ENCODE assay signal across 1 cellular context in genomic region chr16:11254913-11255736, GRCh38.
TF ChIP-seq lines count a peak whose summit lies in the region.

No MANE protein-coding gene starts in this region.

TF ChIP-seq in HepG2, 621 proteins besides CTCF, POLR2A, EP300 and RAD21 (continued from another document and continues in another):
- peak; percentile 24; the same call in 1 of the 2 replicates for TF ChIP-seq ZHX2 (IDR thresholded peaks at IDR 0.05; ENCODE audit: low read depth)
- TF ChIP-seq ZHX2 (CRISPR knock-in tag; IDR thresholded peaks at IDR 0.05; ENCODE audit: borderline replicate concordance), result no peak
- TF ChIP-seq TFE3 (CRISPR knock-in tag; IDR thresholded peaks at IDR 0.05), result 0 out of 2 replicates have a peak, but pooled peaks have one; percentile 15
- peak; percentile 47; the same call in 1 of the 2 replicates for TF ChIP-seq REL (CRISPR knock-in tag; conservative IDR thresholded peaks at IDR 0.05)
- TF ChIP-seq ZNF776 (CRISPR knock-in tag; IDR thresholded peaks at IDR 0.05), result 0 out of 2 replicates have a peak, but pooled peaks have one; percentile 49
- no peak for TF ChIP-seq GPBP1L1 (CRISPR knock-in tag; IDR thresholded peaks at IDR 0.05)
- no peak; the same call in 1 of the 2 replicates for TF ChIP-seq MXD4 (CRISPR knock-in tag; IDR thresholded peaks at IDR 0.05)
- 0 out of 2 replicates have a peak, but pooled peaks have one; percentile 58 for TF ChIP-seq ZMYM3 (CRISPR knock-in tag; IDR thresholded peaks at IDR 0.05)
- peak; percentile 77; the same call in 1 of the 2 replicates for TF ChIP-seq ZNF274 (CRISPR knock-in tag; IDR thresholded peaks at IDR 0.05)
- peak; percentile 47; the same call in 1 of the 2 replicates for TF ChIP-seq ZNF839 (CRISPR knock-in tag; IDR thresholded peaks at IDR 0.05; ENCODE audit: borderline replicate concordance)
- 0 out of 2 replicates have a peak, but pooled peaks have one; percentile 12 for TF ChIP-seq MED13 (CRISPR knock-in tag; IDR thresholded peaks at IDR 0.05)
- peak; percentile 88 for TF ChIP-seq ZC3H13 (CRISPR knock-in tag; IDR thresholded peaks at IDR 0.05)
- peak; percentile 95 for TF ChIP-seq DNMT1 (CRISPR knock-in tag; IDR thresholded peaks at IDR 0.05)
- TF ChIP-seq MLLT10 (CRISPR knock-in tag; IDR thresholded peaks at IDR 0.05), result no peak
- 0 out of 2 replicates have a peak, but pooled peaks have one; percentile 82 for TF ChIP-seq PCBP1 (IDR thresholded peaks at IDR 0.05; ENCODE audit: borderline replicate concordance, low read depth, low read length)
- no peak for TF ChIP-seq POGZ (CRISPR knock-in tag; IDR thresholded peaks at IDR 0.05)
- peak; percentile 48; the same call in 1 of the 2 replicates for TF ChIP-seq ZNF777 (CRISPR knock-in tag; IDR thresholded peaks at IDR 0.05)
- TF ChIP-seq SRSF1 (optimal IDR thresholded peaks at IDR 0.05; ENCODE audit: low read depth, low read length), result peak; percentile 74
- peak; percentile 29; the same call in 1 of the 2 replicates for TF ChIP-seq RXRA (CRISPR knock-in tag; IDR thresholded peaks at IDR 0.05)
- TF ChIP-seq ADNP (CRISPR knock-in tag; IDR thresholded peaks at IDR 0.05), result 0 out of 2 replicates have a peak, but pooled peaks have one; percentile 6
- peak; percentile 84 for TF ChIP-seq ZBTB33 (CRISPR knock-in tag; IDR thresholded peaks at IDR 0.05)
- TF ChIP-seq ZNF605 (CRISPR knock-in tag; IDR thresholded peaks at IDR 0.05), result peak; percentile 24; the same call in 1 of the 2 replicates
- no peak for TF ChIP-seq E2F2 (CRISPR knock-in tag; IDR thresholded peaks at IDR 0.05; ENCODE audit: borderline replicate concordance)
- TF ChIP-seq CC2D1A (CRISPR knock-in tag; IDR thresholded peaks at IDR 0.05), result 0 out of 2 replicates have a peak, but pooled peaks have one; percentile 23
- no peak for TF ChIP-seq NONO (IDR thresholded peaks at IDR 0.05)
- 0 out of 2 replicates have a peak, but pooled peaks have one; percentile 17 for TF ChIP-seq NONO (CRISPR knock-in tag; conservative IDR thresholded peaks at IDR 0.05)
- no peak for TF ChIP-seq ZNF557 (CRISPR knock-in tag; IDR thresholded peaks at IDR 0.05)
- TF ChIP-seq CENPX (CRISPR knock-in tag; IDR thresholded peaks at IDR 0.05), result no peak
- TF ChIP-seq ZNF10 (CRISPR knock-in tag; IDR thresholded peaks at IDR 0.05; ENCODE audit: borderline replicate concordance, low read depth), result no peak
- TF ChIP-seq NRL (CRISPR knock-in tag; IDR thresholded peaks at IDR 0.05; ENCODE audit: borderline replicate concordance), result 0 out of 2 replicates have a peak, but pooled peaks have one; percentile 40
- TF ChIP-seq PITX1 (CRISPR knock-in tag; IDR thresholded peaks at IDR 0.05), result peak; percentile 36; the same call in 1 of the 2 replicates
- TF ChIP-seq HNRNPLL (IDR thresholded peaks at IDR 0.05; ENCODE audit: low read depth, low read length, poor library complexity, severe bottlenecking), result peak; percentile 10
- 0 out of 2 replicates have a peak, but pooled peaks have one; percentile 25 for TF ChIP-seq ZNF180 (CRISPR knock-in tag; IDR thresholded peaks at IDR 0.05; ENCODE audit: borderline replicate concordance, low read depth)
- no peak for TF ChIP-seq ZSCAN12 (CRISPR knock-in tag; IDR thresholded peaks at IDR 0.05)
- peak; percentile 80 for TF ChIP-seq POGK (CRISPR knock-in tag; conservative IDR thresholded peaks at IDR 0.05)
- TF ChIP-seq ZBTB4 (CRISPR knock-in tag; IDR thresholded peaks at IDR 0.05; ENCODE audit: borderline replicate concordance), result 0 out of 2 replicates have a peak, but pooled peaks have one; percentile 26
- TF ChIP-seq CHD4 (IDR thresholded peaks at IDR 0.05; ENCODE audit: borderline replicate concordance, low read length), result no peak
- TF ChIP-seq ZNF446 (CRISPR knock-in tag; IDR thresholded peaks at IDR 0.05), result peak; percentile 31; the same call in 1 of the 2 replicates
- TF ChIP-seq ZNF564 (CRISPR knock-in tag; IDR thresholded peaks at IDR 0.05), result 0 out of 2 replicates have a peak, but pooled peaks have one; percentile 3
